In the genomic region with DNA sequence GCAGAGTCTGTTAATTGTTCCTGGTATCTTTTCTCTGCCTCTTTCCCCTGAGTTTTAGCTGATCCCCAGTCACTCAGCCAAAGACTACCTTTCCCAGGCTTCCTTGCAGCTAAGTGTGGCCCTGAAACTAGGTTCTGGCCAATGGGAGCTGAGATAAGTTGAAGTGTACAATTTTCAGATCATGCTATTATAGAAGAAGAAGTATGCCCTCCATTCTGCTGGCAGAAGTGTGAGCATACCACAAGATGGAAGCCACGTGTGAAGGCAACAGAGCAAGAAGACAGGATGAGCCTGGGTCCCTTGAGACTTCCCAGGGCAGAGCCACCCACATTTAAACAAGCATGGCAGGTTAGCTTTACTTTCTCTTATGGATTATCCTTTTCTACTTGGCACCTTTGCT, we compare ENCODE assay signal across 13 cellular contexts.
DNase-seq lines count a peak whose midpoint lies in the region; ATAC-seq lines count a peak whose summit lies in the region.
"Had no signal": no experiment of that assay in that cellular context is flagged by ENCODE, and none has a peak within 500 bp of the region (broad histone marks: within the 10 kb centered on the region; RNA-seq: fewer than 3 reads in every experiment).

No MANE protein-coding gene starts in this region.

- no peaks in the 10 kb centered on the region for H3K36me3 Mint-ChIP-seq in naive B cell
- H3K36me3 Mint-ChIP-seq: activated CD8-positive, alpha-beta memory T cell treated with anti-CD3 and anti-CD28 coated beads, Interleukin-2, amount 10 ng/mL, durations not matched to agents 7 days and 5 days had no signal

- H3K4me1 Mint-ChIP-seq in naive B cell, result peaks cover 6 to 20% (median 12%) of the 10 kb centered on the region in 3 donors

- ATAC-seq in GM18873 (IDR thresholded peaks at IDR 0.05; ENCODE audit: low FRiP score, unreplicated experiment), result peak; percentile 70
- peak; percentile 84 for ATAC-seq in GM21723 (IDR thresholded peaks at IDR 0.05; ENCODE audit: unreplicated experiment)
- peak; percentile 98 for ATAC-seq in HG03378 (IDR thresholded peaks at IDR 0.05; ENCODE audit: unreplicated experiment)
- peak; percentile 61 to 98 for ATAC-seq in naive B cell (ENCODE audit: low read depth in 2 of 2)
- ATAC-seq in HG02571 (IDR thresholded peaks at IDR 0.05; ENCODE audit: unreplicated experiment), result no peak
- no peak for ATAC-seq in HG02884 (IDR thresholded peaks at IDR 0.05; ENCODE audit: unreplicated experiment)
- ATAC-seq: activated CD8-positive, alpha-beta memory T cell treated with anti-CD3 and anti-CD28 coated beads, Interleukin-2, amount 10 ng/mL, durations not matched to agents 7 days and 5 days; gastroesophageal sphincter had no signal

- H3K9me3 Mint-ChIP-seq in naive B cell, result no peaks in the 10 kb centered on the region

- peak; percentile 7 for DNase-seq in naive B cell
- no peak for DNase-seq in NCI-H2107 (lab: John Stamatoyannopoulos, UW)
- DNase-seq: activated CD8-positive, alpha-beta memory T cell treated with anti-CD3 and anti-CD28 coated beads, Interleukin-2, amount 10 ng/mL, durations not matched to agents 7 days and 5 days; adrenal gland; KBM-7; nephron progenitor cell; stimulated activated CD4-positive, alpha-beta T cell treated with anti-CD3 and anti-CD28 coated beads, Interleukin-12 subunit alpha, Interleukin-12 subunit beta, amount 100 ng/mL, for 4 hours had no signal

- peak overlapping the region in 4 of 8 donors; percentile 33 to 82 (median 64) for H3K4me3 Mint-ChIP-seq in naive B cell
- H3K4me3 Mint-ChIP-seq: activated CD8-positive, alpha-beta memory T cell treated with anti-CD3 and anti-CD28 coated beads, Interleukin-2, amount 10 ng/mL, durations not matched to agents 7 days and 5 days; nephron progenitor cell had no signal

- H3K27me3 Mint-ChIP-seq in naive B cell, result peaks cover 0 to 7% (median 4%) of the 10 kb centered on the region in 3 donors

- H3K27ac Mint-ChIP-seq in naive B cell, result peak overlapping the region in 3 of 6 donors; percentile 2 to 59 (median 56)
- H3K27ac Mint-ChIP-seq: activated CD8-positive, alpha-beta memory T cell treated with anti-CD3 and anti-CD28 coated beads, Interleukin-2, amount 10 ng/mL, durations not matched to agents 7 days and 5 days; nephron progenitor cell had no signal

Comparison
In these comparisons a context has a peak if more than half of its experiments do, and no peak if none do; other contexts are left out.
1. ATAC-seq: peak in GM18873 (single experiment), GM21723 (single experiment), HG03378 (single experiment) and naive B cell (2 of 2); none in HG02571 (single experiment) and HG02884 (single experiment).